In genomic region chr3:159884661-159885402, GRCh38 we compare ENCODE assay signal across 7 cellular contexts. TPM values are rescaled to one million over a fixed set of nuclear protein-coding genes. Genes with fewer than 3 reads are reported as not detected.
DNase-seq lines count a peak whose midpoint lies in the region; ATAC-seq, FAIRE-seq and TF ChIP-seq lines count a peak whose summit lies in the region.

No MANE protein-coding gene starts in this region.

- no peak for TF ChIP-seq POLR2A in H54 (IDR thresholded peaks at IDR 0.05; ENCODE audit: low read depth, low read length)

- no peak for ATAC-seq in GM21717 (IDR thresholded peaks at IDR 0.05; ENCODE audit: unreplicated experiment)

- DNase-seq in GM03348 (ENCODE audit: low spot score) (peak; percentile 57), H54 (ENCODE audit: insufficient read length, low spot score) (peak; percentile 10), NCI-H460 (ENCODE audit: extremely low read depth, low read depth) (peak; percentile 6), caudate nucleus (lab: John Stamatoyannopoulos, UW) (no peak), medulla oblongata (ENCODE audit: extremely low spot score) (peak; percentile 80), T1000 (lab: John Stamatoyannopoulos, UW) (no peak)

- H3K27ac ChIP-seq in caudate nucleus (ENCODE audit: low read depth, low read length): peak overlapping the region; percentile 65

- FAIRE-seq in H54 (lab: Jason Lieb, UNC): peak; percentile 55

RNA-seq across cellular contexts. Expression of gene SCHIP1, which starts 45.2 kb away (rescaled TPM):
- 0.35 and 1.9 TPM in 2 replicates for total RNA-seq in NCI-H460 (2014; rRNA removed; shearing (Covaris generic))
- 0.91 and 3.4 TPM in 2 replicates for polyA plus RNA-seq in NCI-H460 (2014; cell fraction: nucleus; rRNA removed)

Comparison
In these comparisons a context has a peak if more than half of its experiments do, and no peak if none do; other contexts are left out.
1. DNase-seq: peak in GM03348 (single experiment), H54 (single experiment), NCI-H460 (single experiment) and medulla oblongata (single experiment); none in caudate nucleus (0 of 61) and T1000 (single experiment).